Comparison of ENCODE assay signal across 13 cellular contexts in genomic region chr9:110426052-110426709, GRCh38.
DNase-seq lines count a peak whose midpoint lies in the region; ATAC-seq and TF ChIP-seq lines count a peak whose summit lies in the region.
"Had no signal": no experiment of that assay in that cellular context is flagged by ENCODE, and none has a peak within 500 bp of the region (broad histone marks: within the 10 kb centered on the region; RNA-seq: fewer than 3 reads in every experiment).

No MANE protein-coding gene starts in this region.

- DNase-seq in left ventricle myocardium inferior (no peak), left ventricle myocardium superior (no peak), RWPE1 (ENCODE audit: low spot score) (peak; percentile 29), fibroblast of pulmonary artery (ENCODE audit: low read depth) (peak; percentile 55), upper lobe of right lung (no peak), H7 (no peak), occipital lobe (lab: John Stamatoyannopoulos, UW) (no peak), nucleus accumbens (lab: John Stamatoyannopoulos, UW) (no peak)
- DNase-seq: activated CD4-positive, CD25-positive, alpha-beta regulatory T cell treated with anti-CD3 and anti-CD28 coated beads, Interleukin-2, amount 50 U/mL, for 72 hours; activated effector memory CD4-positive, alpha-beta T cell treated with anti-CD3 and anti-CD28 coated beads, Interleukin-2, amount 50 U/mL, for 16 hours; CD4-positive, CD25-positive, alpha-beta regulatory T cell; effector CD8-positive, alpha-beta T cell; NCI-H146 had no signal

- ATAC-seq in left ventricle myocardium superior, result no peak
- no peak for ATAC-seq in upper lobe of right lung

- H3K4me3 ChIP-seq in left ventricle myocardium inferior (no peak overlapping the region), fibroblast of pulmonary artery (replicated peaks; ENCODE audit: low read depth, low read length) (no peak overlapping the region), upper lobe of right lung (no peak overlapping the region), H7 (ENCODE audit: insufficient read depth, low read depth, low read length) (no peak overlapping the region)

- H3K27ac ChIP-seq in left ventricle myocardium inferior (replicated peaks) (no peak overlapping the region), RWPE1 (no peak overlapping the region), upper lobe of right lung (no peak overlapping the region)

- H3K9me3 ChIP-seq in left ventricle myocardium inferior (replicated peaks) (no peaks in the 10 kb centered on the region), upper lobe of right lung (no peaks in the 10 kb centered on the region)

- POLR2A ChIA-PET in RWPE1 (lab: Yijun Ruan, JAX; ENCODE audit: low non-redundant PET), result no interaction called here

- TF ChIP-seq CTCF in left ventricle myocardium inferior (IDR thresholded peaks at IDR 0.05; ENCODE audit: borderline replicate concordance) (peak; percentile 33), RWPE1 (conservative IDR thresholded peaks at IDR 0.05; ENCODE audit: low read depth) (peak; percentile 76), fibroblast of pulmonary artery (IDR thresholded peaks at IDR 0.05; ENCODE audit: low read length, missing control alignments) (peak; percentile 46), upper lobe of right lung (IDR thresholded peaks at IDR 0.05) (peak; percentile 35)

- CTCF ChIA-PET in RWPE1 (lab: Yijun Ruan, JAX), result no interaction called here

- intact Hi-C loops in left ventricle myocardium inferior (cut with micrococcal nuclease), result no loop called here
- intact Hi-C loops in left ventricle myocardium superior (cut with micrococcal nuclease), result no loop called here
- intact Hi-C loops in upper lobe of right lung (cut with DNase I), result no loop called here

- no peaks in the 10 kb centered on the region for H3K27me3 ChIP-seq in left ventricle myocardium inferior (ENCODE audit: low read depth)
- H3K27me3 ChIP-seq in upper lobe of right lung, result no peaks in the 10 kb centered on the region
- H3K27me3 ChIP-seq in H7 (ENCODE audit: control insufficient read depth, insufficient read depth, low read length), result no peaks in the 10 kb centered on the region

- H3K36me3 ChIP-seq in left ventricle myocardium inferior (no peaks in the 10 kb centered on the region), upper lobe of right lung (no peaks in the 10 kb centered on the region), H7 (replicated peaks; ENCODE audit: control insufficient read depth, insufficient read depth, low read length) (no peaks in the 10 kb centered on the region)

- no peaks in the 10 kb centered on the region for H3K4me1 ChIP-seq in left ventricle myocardium inferior
- no peaks in the 10 kb centered on the region for H3K4me1 ChIP-seq in upper lobe of right lung

Comparison
In these comparisons a context has a peak if more than half of its experiments do, and no peak if none do; other contexts are left out.
1. DNase-seq: peak in RWPE1 (single experiment) and fibroblast of pulmonary artery (single experiment); none in left ventricle myocardium inferior (single experiment), left ventricle myocardium superior (single experiment), upper lobe of right lung (single experiment), H7 (single experiment), occipital lobe (single experiment) and nucleus accumbens (0 of 56).
2. Peak in every context shown above with its lines, with median percentiles within 50 percentile points of each other: CTCF ChIP-seq.